1 cellular context compared by ENCODE assay signal in genomic region chr6:167644404-167645132, GRCh38.
TF ChIP-seq lines count a peak whose summit lies in the region.

No MANE protein-coding gene starts in this region.

TF ChIP-seq in HepG2, 621 proteins besides CTCF, POLR2A, EP300 and RAD21 (continued from another document):
- TF ChIP-seq, protein P1, sequence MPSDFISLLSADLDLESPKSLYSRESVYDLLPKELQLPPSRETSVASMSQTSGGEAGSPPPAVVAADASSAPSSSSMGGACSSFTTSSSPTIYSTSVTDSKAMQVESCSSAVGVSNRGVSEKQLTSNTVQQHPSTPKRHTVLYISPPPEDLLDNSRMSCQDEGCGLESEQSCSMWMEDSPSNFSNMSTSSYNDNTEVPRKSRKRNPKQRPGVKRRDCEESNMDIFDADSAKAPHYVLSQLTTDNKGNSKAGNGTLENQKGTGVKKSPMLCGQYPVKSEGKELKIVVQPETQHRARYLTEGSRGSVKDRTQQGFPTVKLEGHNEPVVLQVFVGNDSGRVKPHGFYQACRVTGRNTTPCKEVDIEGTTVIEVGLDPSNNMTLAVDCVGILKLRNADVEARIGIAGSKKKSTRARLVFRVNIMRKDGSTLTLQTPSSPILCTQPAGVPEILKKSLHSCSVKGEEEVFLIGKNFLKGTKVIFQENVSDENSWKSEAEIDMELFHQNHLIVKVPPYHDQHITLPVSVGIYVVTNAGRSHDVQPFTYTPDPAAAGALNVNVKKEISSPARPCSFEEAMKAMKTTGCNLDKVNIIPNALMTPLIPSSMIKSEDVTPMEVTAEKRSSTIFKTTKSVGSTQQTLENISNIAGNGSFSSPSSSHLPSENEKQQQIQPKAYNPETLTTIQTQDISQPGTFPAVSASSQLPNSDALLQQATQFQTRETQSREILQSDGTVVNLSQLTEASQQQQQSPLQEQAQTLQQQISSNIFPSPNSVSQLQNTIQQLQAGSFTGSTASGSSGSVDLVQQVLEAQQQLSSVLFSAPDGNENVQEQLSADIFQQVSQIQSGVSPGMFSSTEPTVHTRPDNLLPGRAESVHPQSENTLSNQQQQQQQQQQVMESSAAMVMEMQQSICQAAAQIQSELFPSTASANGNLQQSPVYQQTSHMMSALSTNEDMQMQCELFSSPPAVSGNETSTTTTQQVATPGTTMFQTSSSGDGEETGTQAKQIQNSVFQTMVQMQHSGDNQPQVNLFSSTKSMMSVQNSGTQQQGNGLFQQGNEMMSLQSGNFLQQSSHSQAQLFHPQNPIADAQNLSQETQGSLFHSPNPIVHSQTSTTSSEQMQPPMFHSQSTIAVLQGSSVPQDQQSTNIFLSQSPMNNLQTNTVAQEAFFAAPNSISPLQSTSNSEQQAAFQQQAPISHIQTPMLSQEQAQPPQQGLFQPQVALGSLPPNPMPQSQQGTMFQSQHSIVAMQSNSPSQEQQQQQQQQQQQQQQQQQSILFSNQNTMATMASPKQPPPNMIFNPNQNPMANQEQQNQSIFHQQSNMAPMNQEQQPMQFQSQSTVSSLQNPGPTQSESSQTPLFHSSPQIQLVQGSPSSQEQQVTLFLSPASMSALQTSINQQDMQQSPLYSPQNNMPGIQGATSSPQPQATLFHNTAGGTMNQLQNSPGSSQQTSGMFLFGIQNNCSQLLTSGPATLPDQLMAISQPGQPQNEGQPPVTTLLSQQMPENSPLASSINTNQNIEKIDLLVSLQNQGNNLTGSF (CRISPR knock-in tag; IDR thresholded peaks at IDR 0.05): no peak
- TF ChIP-seq GABPB1 (CRISPR knock-in tag; IDR thresholded peaks at IDR 0.05): peak; percentile 19; the same call in 1 of the 2 replicates
- no peak for TF ChIP-seq KLF13 (CRISPR knock-in tag; IDR thresholded peaks at IDR 0.05)
